Comparison of ENCODE assay signal across 22 cellular contexts in the genomic region with DNA sequence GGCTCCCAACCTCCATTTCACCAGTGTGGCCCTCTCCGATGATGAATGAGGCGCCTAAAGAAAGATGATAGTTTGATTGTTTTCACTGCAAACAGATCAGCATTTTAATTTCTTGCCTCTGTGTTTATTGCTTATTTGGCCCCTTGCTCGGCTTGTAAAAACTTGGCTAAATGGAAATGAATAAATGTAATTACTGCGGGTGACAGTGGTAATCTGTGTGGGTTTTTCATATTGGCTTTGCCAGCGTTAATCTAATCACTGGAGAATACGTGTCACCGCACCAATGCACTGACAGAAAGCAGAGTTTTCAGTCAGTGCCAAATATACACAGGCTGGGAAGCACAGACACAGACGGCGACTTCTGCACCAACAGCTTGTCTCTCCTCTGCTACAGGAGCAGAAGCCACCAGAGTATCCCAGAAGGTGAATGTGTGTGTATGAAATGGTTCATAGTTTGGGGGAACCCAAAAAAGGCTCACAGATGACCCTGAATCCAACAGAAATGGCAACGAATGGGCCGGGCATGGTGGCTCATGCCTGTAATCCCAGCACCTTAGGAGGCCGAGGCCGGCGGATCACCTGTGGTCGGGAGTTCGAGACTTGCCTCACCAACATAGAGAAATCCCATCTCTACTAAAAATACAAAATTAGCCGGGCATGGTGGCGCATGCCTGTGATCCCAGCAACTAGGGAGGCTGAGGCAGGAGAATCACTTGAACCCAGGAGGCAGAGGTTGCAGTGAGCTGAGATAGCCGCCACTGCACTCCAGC.
"Had no signal": no experiment of that assay in that cellular context is flagged by ENCODE, and none has a peak within 500 bp of the region (broad histone marks: within the 10 kb centered on the region; RNA-seq: fewer than 3 reads in every experiment).

No MANE protein-coding gene starts in this region.

- ATAC-seq: effector memory CD8-positive, alpha-beta T cell; left lung; natural killer cell treated with Interleukin-12 subunit alpha and Interleukin-12 subunit beta and Interleukin-15 and Interleukin-18, amount 100 ng/mL, for 72 hours; stimulated activated naive B cell treated with anti-CD40 and anti-IgM and Interleukin-4, amounts not matched to agents 10 μg/mL and 1 μg/mL and 100 μg/mL, for 72 hours had no signal

- H3K9ac ChIP-seq: neural progenitor cell had no signal

- FAIRE-seq: colon had no signal

- H3K4me1 ChIP-seq: esophagus squamous epithelium, left lung, right atrium auricular region had no signal

- H3K27me3 ChIP-seq: esophagus squamous epithelium, left lung, neural progenitor cell, ovary, right atrium auricular region, sigmoid colon had no signal

- H3K36me3 ChIP-seq: esophagus squamous epithelium, left lung, neural progenitor cell, ovary, right atrium auricular region, sigmoid colon had no signal

- H3K9me3 ChIP-seq: esophagus squamous epithelium, left lung, ovary, right atrium auricular region, sigmoid colon had no signal

- DNase-seq: effector memory CD8-positive, alpha-beta T cell; esophagus squamous epithelium; foreskin fibroblast; hippocampal formation; kidney glomerular epithelial cell; mesenchymal stem cell; midbrain; nucleus accumbens; ovary; sigmoid colon; stimulated activated CD4-positive, alpha-beta T cell treated with anti-CD3 and anti-CD28 coated beads, Interleukin-2, amount 100 ng/mL, for 24 hours; stimulated activated CD4-positive, alpha-beta T cell treated with anti-CD3 and anti-CD28 coated beads, Interleukin-4, amount 100 ng/mL, for 4 hours; stimulated activated naive B cell treated with anti-CD40 and anti-IgM and Interleukin-4, amounts not matched to agents 10 μg/mL and 1 μg/mL and 100 μg/mL, for 72 hours; trophoblast cell had no signal

- H3K4me3 ChIP-seq: esophagus squamous epithelium, left lung, lung, neural progenitor cell, ovary, right atrium auricular region, skin epidermis had no signal

- H3K27ac ChIP-seq: epithelial cell of prostate, esophagus squamous epithelium, left lung, neural progenitor cell, ovary, right atrium auricular region, sigmoid colon, skin epidermis had no signal
